12 cellular contexts compared by ENCODE assay signal in the genomic region with DNA sequence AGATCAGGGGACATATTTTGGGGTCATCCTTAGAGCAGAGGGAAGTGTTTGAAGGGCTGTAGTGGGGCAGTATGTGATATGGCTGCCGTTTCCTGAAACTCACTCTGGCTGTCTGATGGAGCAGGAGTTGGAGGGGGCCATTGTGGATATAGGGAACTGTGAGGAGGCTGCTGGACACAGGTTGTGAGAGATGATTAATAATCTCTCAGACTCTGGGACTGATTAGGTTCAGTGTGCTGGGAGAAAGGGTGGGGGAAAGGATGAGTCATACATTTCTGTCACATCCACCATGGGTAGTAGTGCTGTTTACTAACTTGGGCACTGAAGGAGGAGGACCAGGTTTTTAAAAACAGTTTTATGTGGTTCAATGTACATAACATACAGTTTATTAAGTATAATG. TPM values are rescaled to one million over a fixed set of nuclear protein-coding genes. Genes with fewer than 3 reads are reported as not detected.
DNase-seq lines count a peak whose midpoint lies in the region; FAIRE-seq and TF ChIP-seq lines count a peak whose summit lies in the region.
"Had no signal": no experiment of that assay in that cellular context is flagged by ENCODE, and none has a peak within 500 bp of the region (broad histone marks: within the 10 kb centered on the region; RNA-seq: fewer than 3 reads in every experiment).

No MANE protein-coding gene starts in this region.

- no peak for TF ChIP-seq POLR2A in NB4 (IDR thresholded peaks at IDR 0.05; ENCODE audit: extremely low read depth, insufficient read length)
- no peak for TF ChIP-seq POLR2A in adrenal gland (IDR thresholded peaks at IDR 0.05)

- FAIRE-seq in bronchial epithelial cell (lab: Jason Lieb, UNC) = no peak

- H3K4me3 ChIP-seq in NB4 (ENCODE audit: low read depth, low read length) = no peak overlapping the region
- H3K4me3 ChIP-seq in bronchial epithelial cell (ENCODE audit: low read depth, low read length) = no peak overlapping the region
- no peak overlapping the region for H3K4me3 ChIP-seq in adrenal gland

- DNase-seq in activated CD4-positive, alpha-beta memory T cell treated with anti-CD3 and anti-CD28 coated beads for 36 hours = peak; percentile 24
- no peak for DNase-seq in activated CD4-positive, alpha-beta memory T cell treated with anti-CD3 and anti-CD28 coated beads, Interleukin-2, amount 10 ng/mL, durations not matched to agents 7 days and 5 days
- DNase-seq in NB4 (ENCODE audit: low read depth) = peak; percentile 45
- peak; percentile 85 for DNase-seq in bronchial epithelial cell (ENCODE audit: low read depth)
- peak; percentile 86 for DNase-seq in renal cortical epithelial cell (ENCODE audit: low read depth)
- DNase-seq in SK-N-DZ (ENCODE audit: low spot score) = no peak
- DNase-seq in GM20000 (ENCODE audit: low spot score) = no peak
- DNase-seq in adrenal gland = no peak
- DNase-seq: activated CD8-positive, alpha-beta memory T cell treated with anti-CD3 and anti-CD28 coated beads, Interleukin-2, amount 50 U/mL, for 4 hours had no signal

- TF ChIP-seq CTCF in NB4 (IDR thresholded peaks at IDR 0.05; ENCODE audit: low read depth, low read length) (no peak), bronchial epithelial cell (IDR thresholded peaks at IDR 0.05; ENCODE audit: insufficient read depth, low read length, severe bottlenecking) (no peak), GM20000 (IDR thresholded peaks at IDR 0.05; ENCODE audit: extremely low read depth, missing control alignments) (no peak), adrenal gland (IDR thresholded peaks at IDR 0.05) (no peak)

- H3K4me1 Mint-ChIP-seq in activated CD4-positive, alpha-beta memory T cell treated with anti-CD3 and anti-CD28 coated beads for 36 hours (ENCODE audit: low read depth) = peaks cover 20% of the 10 kb centered on the region
- peaks cover 30% of the 10 kb centered on the region for H3K4me1 Mint-ChIP-seq in activated CD4-positive, alpha-beta memory T cell treated with anti-CD3 and anti-CD28 coated beads, Interleukin-2, amount 10 ng/mL, durations not matched to agents 7 days and 5 days

- no peak overlapping the region for H3K27ac Mint-ChIP-seq in activated CD4-positive, alpha-beta memory T cell treated with anti-CD3 and anti-CD28 coated beads for 36 hours
- H3K27ac Mint-ChIP-seq in activated CD4-positive, alpha-beta memory T cell treated with anti-CD3 and anti-CD28 coated beads, Interleukin-2, amount 10 ng/mL, durations not matched to agents 7 days and 5 days = no peak overlapping the region

- H3K27me3 ChIP-seq in bronchial epithelial cell (ENCODE audit: control insufficient read depth, insufficient read depth, low read length) = no peaks in the 10 kb centered on the region
- H3K27me3 ChIP-seq in adrenal gland = no peaks in the 10 kb centered on the region

- intact Hi-C loops in activated CD4-positive, alpha-beta memory T cell treated with anti-CD3 and anti-CD28 coated beads for 36 hours (cut with micrococcal nuclease) = loop anchor here (1.0 to 10.0 kb wide), 2 partner anchors 42 to 1610 kb away; a partner anchor contains a TSS
- intact Hi-C loops in adrenal gland (cut with DNase I) = loop anchor here in 1 of 2 donors (5.0 kb wide), 1 partner anchor 42 kb away; a partner anchor contains a TSS

- CTCF ChIA-PET in activated CD4-positive, alpha-beta memory T cell treated with anti-CD3 and anti-CD28 coated beads for 36 hours (lab: Charles Lee) = no interaction called here
- CTCF ChIA-PET in activated CD4-positive, alpha-beta memory T cell treated with anti-CD3 and anti-CD28 coated beads, Interleukin-2, amount 10 ng/mL, durations not matched to agents 7 days and 5 days (lab: Charles Lee) = no interaction called here

- POLR2A ChIA-PET in activated CD4-positive, alpha-beta memory T cell treated with anti-CD3 and anti-CD28 coated beads for 36 hours (lab: Charles Lee) = no interaction called here
- POLR2A ChIA-PET in activated CD4-positive, alpha-beta memory T cell treated with anti-CD3 and anti-CD28 coated beads, Interleukin-2, amount 10 ng/mL, durations not matched to agents 7 days and 5 days (lab: Charles Lee) = no interaction called here

- H3K9me3 ChIP-seq in adrenal gland (replicated peaks in 1 of 3) = no peaks in the 10 kb centered on the region

- no peaks in the 10 kb centered on the region for H3K36me3 Mint-ChIP-seq in activated CD4-positive, alpha-beta memory T cell treated with anti-CD3 and anti-CD28 coated beads for 36 hours
- H3K36me3 Mint-ChIP-seq in activated CD4-positive, alpha-beta memory T cell treated with anti-CD3 and anti-CD28 coated beads, Interleukin-2, amount 10 ng/mL, durations not matched to agents 7 days and 5 days (ENCODE audit: low read depth) = no peaks in the 10 kb centered on the region

- no peaks in the 10 kb centered on the region for H3K27me3 Mint-ChIP-seq in activated CD4-positive, alpha-beta memory T cell treated with anti-CD3 and anti-CD28 coated beads for 36 hours
- no peaks in the 10 kb centered on the region for H3K27me3 Mint-ChIP-seq in activated CD4-positive, alpha-beta memory T cell treated with anti-CD3 and anti-CD28 coated beads, Interleukin-2, amount 10 ng/mL, durations not matched to agents 7 days and 5 days

- 64 to 100% (median 81%) methylated on average over 1 of the region's 1 CpG for WGBS in adrenal gland, 4 donors

- no peaks in the 10 kb centered on the region for H3K36me3 ChIP-seq in bronchial epithelial cell (ENCODE audit: control insufficient read depth, insufficient read depth, low read length)
- H3K36me3 ChIP-seq in adrenal gland (replicated peaks in 1 of 2) = no peaks in the 10 kb centered on the region

- peaks cover 11 to 20% of the 10 kb centered on the region in 2 donors for H3K4me1 ChIP-seq in adrenal gland (replicated peaks in 1 of 2)

- H3K27ac ChIP-seq in adrenal gland = no peak overlapping the region
- H3K27ac ChIP-seq: C4-2B, epithelial cell of prostate, KMS-11 had no signal

- H3K4me3 Mint-ChIP-seq in activated CD4-positive, alpha-beta memory T cell treated with anti-CD3 and anti-CD28 coated beads for 36 hours = no peak overlapping the region
- no peak overlapping the region for H3K4me3 Mint-ChIP-seq in activated CD4-positive, alpha-beta memory T cell treated with anti-CD3 and anti-CD28 coated beads, Interleukin-2, amount 10 ng/mL, durations not matched to agents 7 days and 5 days

- no peaks in the 10 kb centered on the region for H3K9me3 Mint-ChIP-seq in activated CD4-positive, alpha-beta memory T cell treated with anti-CD3 and anti-CD28 coated beads for 36 hours
- H3K9me3 Mint-ChIP-seq in activated CD4-positive, alpha-beta memory T cell treated with anti-CD3 and anti-CD28 coated beads, Interleukin-2, amount 10 ng/mL, durations not matched to agents 7 days and 5 days = no peaks in the 10 kb centered on the region

RNA-seq across cellular contexts. Expression of a gene that starts 4.8 kb away (rescaled TPM):
- total RNA-seq in activated CD4-positive, alpha-beta memory T cell treated with anti-CD3 and anti-CD28 coated beads for 36 hours = 1 to 10 TPM; 2.6 to 2.8 TPM
- 1 to 10 TPM; 4.6 to 4.7 TPM for total RNA-seq in activated CD4-positive, alpha-beta memory T cell treated with anti-CD3 and anti-CD28 coated beads, Interleukin-2, amount 10 ng/mL, durations not matched to agents 7 days and 5 days
- 3.9 and 4.1 TPM in 2 replicates for total RNA-seq in bronchial epithelial cell
- 8.5 and 9.9 TPM in 2 replicates for total RNA-seq in renal cortical epithelial cell
- polyA plus RNA-seq in SK-N-DZ (2014; cell fraction: cytosol; rRNA removed) = 13.8 and 15.3 TPM in 2 replicates
- 9.0 and 11.3 TPM in 2 replicates for polyA plus RNA-seq in SK-N-DZ (2014; cell fraction: nucleus; rRNA removed)
- total RNA-seq in adrenal gland = 1 to 10 TPM; 2.2 to 6.4 (median 3.9) TPM
- polyA plus RNA-seq in adrenal gland = 1 to 10 TPM; 1.9 to 2.3 (median 2.0) TPM

RNA-seq across cellular contexts. Expression of a gene that starts 42.9 kb away (rescaled TPM):
- total RNA-seq in activated CD4-positive, alpha-beta memory T cell treated with anti-CD3 and anti-CD28 coated beads for 36 hours = 100 to 1,000 TPM; 214 to 221 TPM
- 100 to 1,000 TPM in 1 of 2 experiments, 10 to 100 TPM in 1; 95.4 to 103 TPM for total RNA-seq in activated CD4-positive, alpha-beta memory T cell treated with anti-CD3 and anti-CD28 coated beads, Interleukin-2, amount 10 ng/mL, durations not matched to agents 7 days and 5 days
- total RNA-seq in bronchial epithelial cell = 26.3 and 32.4 TPM in 2 replicates
- total RNA-seq in renal cortical epithelial cell = 50.0 and 102 TPM in 2 replicates
- 97.4 and 97.5 TPM in 2 replicates for polyA plus RNA-seq in SK-N-DZ (2014; cell fraction: cytosol; rRNA removed)
- 137 and 171 TPM in 2 replicates for polyA plus RNA-seq in SK-N-DZ (2014; cell fraction: nucleus; rRNA removed)
- total RNA-seq in adrenal gland = 100 to 1,000 TPM in 1 of 8 donors, 10 to 100 TPM in 7; 19.8 to 103 (median 48.2) TPM
- 100 to 1,000 TPM in 1 of 3 donors, 10 to 100 TPM in 2; 39.2 to 122 (median 44.7) TPM for polyA plus RNA-seq in adrenal gland

Comparison
In these comparisons a context has a peak if more than half of its experiments do, and no peak if none do; other contexts are left out.
1. DNase-seq: peak in activated CD4-positive, alpha-beta memory T cell treated with anti-CD3 and anti-CD28 coated beads for 36 hours (single experiment), NB4 (single experiment), bronchial epithelial cell (single experiment) and renal cortical epithelial cell (single experiment); none in activated CD4-positive, alpha-beta memory T cell treated with anti-CD3 and anti-CD28 coated beads, Interleukin-2, amount 10 ng/mL, durations not matched to agents 7 days and 5 days (single experiment), SK-N-DZ (single experiment), GM20000 (single experiment) and adrenal gland (0 of 7).